In genomic region chr15:84736375-84736774, GRCh38 we compare ENCODE assay signal across 8 cellular contexts. TPM values are rescaled to one million over a fixed set of nuclear protein-coding genes. Genes with fewer than 3 reads are reported as not detected.
DNase-seq lines count a peak whose midpoint lies in the region; ATAC-seq and TF ChIP-seq lines count a peak whose summit lies in the region.

No MANE protein-coding gene starts in this region.

- no peak overlapping the region for H3K4me3 ChIP-seq in WERI-Rb-1 (ENCODE audit: low read depth, low read length)

- H3K4me1 Mint-ChIP-seq in activated T-cell treated with anti-CD3 and anti-CD28 coated beads, Interleukin-2, amount 50 U/mL, for 4 hours (ENCODE audit: low read depth), result peaks cover 44% of the 10 kb centered on the region

- no peaks in the 10 kb centered on the region for H3K9me3 Mint-ChIP-seq in activated T-cell treated with anti-CD3 and anti-CD28 coated beads, Interleukin-2, amount 50 U/mL, for 4 hours

- DNase-seq in activated T-cell treated with anti-CD3 and anti-CD28 coated beads, Interleukin-2, amount 50 U/mL, for 4 hours, result peak; percentile 51
- DNase-seq in stimulated activated CD4-positive, alpha-beta T cell treated with anti-CD3 and anti-CD28 coated beads, TNF-alpha, amount 100 ng/mL, for 24 hours (ENCODE audit: low read depth in 3 of 3), result peak in 2 of 3 experiments; percentile 61 to 68
- DNase-seq in head of caudate nucleus (no peak), cerebellum (ENCODE audit: low spot score) (no peak), WERI-Rb-1 (no peak), SK-N-DZ (ENCODE audit: low spot score) (no peak)

- H3K9me3 ChIP-seq in WERI-Rb-1 (ENCODE audit: severe bottlenecking), result no peaks in the 10 kb centered on the region

- intact Hi-C loops in head of caudate nucleus (cut with DNase I), result no loop called here

- H3K4me3 Mint-ChIP-seq in activated T-cell treated with anti-CD3 and anti-CD28 coated beads, Interleukin-2, amount 50 U/mL, for 4 hours, result peak overlapping the region; percentile 5

- H3K27me3 Mint-ChIP-seq in activated T-cell treated with anti-CD3 and anti-CD28 coated beads, Interleukin-2, amount 50 U/mL, for 4 hours (ENCODE audit: low read depth), result no peaks in the 10 kb centered on the region

- no peak for TF ChIP-seq CTCF in WERI-Rb-1 (IDR thresholded peaks at IDR 0.05; ENCODE audit: low read depth, low read length)

- no peaks in the 10 kb centered on the region for H3K36me3 Mint-ChIP-seq in activated T-cell treated with anti-CD3 and anti-CD28 coated beads, Interleukin-2, amount 50 U/mL, for 4 hours (ENCODE audit: insufficient read depth)

- H3K36me3 ChIP-seq in WERI-Rb-1, result no peaks in the 10 kb centered on the region

- H3K27ac ChIP-seq in WERI-Rb-1, result no peak overlapping the region

- ATAC-seq in GM19438 (IDR thresholded peaks at IDR 0.05; ENCODE audit: low read depth, unreplicated experiment) (peak; percentile 50), HG03457 (IDR thresholded peaks at IDR 0.05; ENCODE audit: unreplicated experiment) (peak; percentile 38)
- ATAC-seq in activated T-cell treated with anti-CD3 and anti-CD28 coated beads, Interleukin-2, amount 50 U/mL, for 4 hours, result peak; percentile 73 to 74

- no peaks in the 10 kb centered on the region for H3K27me3 ChIP-seq in WERI-Rb-1 (ENCODE audit: insufficient read depth, low read depth, severe bottlenecking)

RNA-seq across cellular contexts. Expression of gene ZNF592, which starts 12.0 kb away (rescaled TPM):
- total RNA-seq in activated T-cell treated with anti-CD3 and anti-CD28 coated beads, Interleukin-2, amount 50 U/mL, for 4 hours, result 10 to 100 TPM; 28.7 to 30.6 (median 30.5) TPM
- total RNA-seq in cerebellum, result 9.3 TPM
- polyA plus RNA-seq in SK-N-DZ (2014; cell fraction: cytosol; rRNA removed), result 8.3 and 8.5 TPM in 2 replicates
- polyA plus RNA-seq in SK-N-DZ (2014; cell fraction: nucleus; rRNA removed), result 7.3 and 12.6 TPM in 2 replicates

RNA-seq across cellular contexts. Expression of gene SEC11A, which starts 20.4 kb away (rescaled TPM):
- 10 to 100 TPM; 72.3 to 82.9 (median 79.2) TPM for total RNA-seq in activated T-cell treated with anti-CD3 and anti-CD28 coated beads, Interleukin-2, amount 50 U/mL, for 4 hours
- 66.4 TPM for total RNA-seq in cerebellum
- 356 and 384 TPM in 2 replicates for polyA plus RNA-seq in SK-N-DZ (2014; cell fraction: cytosol; rRNA removed)
- 132 and 178 TPM in 2 replicates for polyA plus RNA-seq in SK-N-DZ (2014; cell fraction: nucleus; rRNA removed)

Comparison
In these comparisons a context has a peak if more than half of its experiments do, and no peak if none do; other contexts are left out.
1. DNase-seq: peak in activated T-cell treated with anti-CD3 and anti-CD28 coated beads, Interleukin-2, amount 50 U/mL, for 4 hours (single experiment) and stimulated activated CD4-positive, alpha-beta T cell treated with anti-CD3 and anti-CD28 coated beads, TNF-alpha, amount 100 ng/mL, for 24 hours (2 of 3); none in head of caudate nucleus (0 of 42), cerebellum (single experiment), WERI-Rb-1 (single experiment) and SK-N-DZ (single experiment).
2. Peak in every context shown above with its lines, with median percentiles within 50 percentile points of each other: ATAC-seq.